ENCODE assay signal across 8 cellular contexts in the genomic region with DNA sequence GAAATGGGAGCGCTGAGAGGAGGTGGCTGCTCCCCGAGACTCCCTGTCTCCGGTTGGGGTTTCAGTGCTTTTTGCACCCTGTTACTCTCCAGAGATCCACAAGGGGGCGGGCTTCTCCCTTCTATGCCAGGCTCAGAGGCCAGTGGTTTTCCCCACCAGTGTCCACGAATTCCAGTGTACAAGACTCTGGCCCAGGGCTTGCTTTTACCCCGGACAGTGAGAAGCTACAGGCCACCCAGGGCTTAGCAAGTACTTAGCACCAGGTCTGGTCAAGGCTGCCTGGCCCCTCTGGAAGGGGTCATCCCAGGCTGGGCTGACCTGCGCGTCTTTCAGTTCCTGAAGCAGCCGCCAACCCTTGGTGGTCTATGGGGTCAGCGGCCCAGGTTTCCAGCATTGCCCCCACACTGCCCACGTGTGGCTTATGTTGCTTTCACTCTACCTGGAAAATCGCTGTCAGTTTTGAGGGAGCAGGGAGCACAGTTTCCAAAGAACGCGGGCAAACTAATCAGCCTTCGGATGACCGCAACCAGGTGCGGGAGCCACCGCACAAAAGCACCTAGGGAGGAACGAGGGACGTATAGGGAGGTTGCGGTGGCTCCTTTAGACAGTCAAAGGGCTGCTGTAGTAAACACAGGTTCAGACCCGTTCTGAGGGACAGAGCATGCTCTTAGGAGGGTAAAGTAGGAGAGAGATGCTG. TPM values are rescaled to one million over a fixed set of nuclear protein-coding genes. Genes with fewer than 3 reads are reported as not detected.
DNase-seq lines count a peak whose midpoint lies in the region; ATAC-seq and TF ChIP-seq lines count a peak whose summit lies in the region.

No MANE protein-coding gene starts in this region.

- no peaks in the 10 kb centered on the region for H3K36me3 ChIP-seq in upper lobe of left lung

- peaks cover 0 to 10% (median 5%) of the 10 kb centered on the region in 4 donors for H3K4me1 ChIP-seq in upper lobe of left lung

- no peak overlapping the region for H3K4me3 Mint-ChIP-seq in activated CD8-positive, alpha-beta memory T cell treated with anti-CD3 and anti-CD28 coated beads, Interleukin-2, amount 10 ng/mL, durations not matched to agents 7 days and 5 days
- peak overlapping the region in 1 of 10 donors; percentile 43 for H3K4me3 Mint-ChIP-seq in naive thymus-derived CD8-positive, alpha-beta T cell

- TF ChIP-seq CTCF in AG09309 (IDR thresholded peaks at IDR 0.05; ENCODE audit: control insufficient read depth, insufficient read depth, low read depth, low read length, missing control alignments) (peak; percentile 87), GM13977 (IDR thresholded peaks at IDR 0.05; ENCODE audit: extremely low read depth, insufficient read depth, missing control alignments) (peak; percentile 78), upper lobe of left lung (IDR thresholded peaks at IDR 0.05) (peak; percentile 71 to 81 (median 78))

- POLR2A ChIA-PET in naive thymus-derived CD8-positive, alpha-beta T cell (lab: Charles Lee), result no interaction called here

- H3K9me3 Mint-ChIP-seq in activated CD8-positive, alpha-beta memory T cell treated with anti-CD3 and anti-CD28 coated beads, Interleukin-2, amount 10 ng/mL, durations not matched to agents 7 days and 5 days (ENCODE audit: low read depth), result no peaks in the 10 kb centered on the region
- no peaks in the 10 kb centered on the region for H3K9me3 Mint-ChIP-seq in naive thymus-derived CD8-positive, alpha-beta T cell

- H3K36me3 Mint-ChIP-seq in activated CD8-positive, alpha-beta memory T cell treated with anti-CD3 and anti-CD28 coated beads, Interleukin-2, amount 10 ng/mL, durations not matched to agents 7 days and 5 days, result no peaks in the 10 kb centered on the region
- no peaks in the 10 kb centered on the region for H3K36me3 Mint-ChIP-seq in naive thymus-derived CD8-positive, alpha-beta T cell

- H3K27me3 ChIP-seq in upper lobe of left lung, result peaks cover 0 to 2% (median 0%) of the 10 kb centered on the region in 4 donors

- ATAC-seq in activated CD8-positive, alpha-beta memory T cell treated with anti-CD3 and anti-CD28 coated beads, Interleukin-2, amount 10 ng/mL, durations not matched to agents 7 days and 5 days, result peak; percentile 64
- ATAC-seq in esophagus mucosa (peak; percentile 69), upper lobe of left lung (ENCODE audit: low FRiP score in 2 of 2) (peak; percentile 82 to 86)
- ATAC-seq in naive thymus-derived CD8-positive, alpha-beta T cell, result peak; percentile 53

- H3K4me3 ChIP-seq in AG09309 (ENCODE audit: control insufficient read depth, low read depth, low read length), result no peak overlapping the region
- H3K4me3 ChIP-seq in upper lobe of left lung, result no peak overlapping the region

- DNase-seq in AG09309 (ENCODE audit: low read depth), result peak; percentile 20
- peak; percentile 86 for DNase-seq in GM13977 (ENCODE audit: low spot score)
- peak; percentile 56 for DNase-seq in NCI-H460 (ENCODE audit: extremely low read depth, low read depth)
- DNase-seq in activated CD8-positive, alpha-beta memory T cell treated with anti-CD3 and anti-CD28 coated beads, Interleukin-2, amount 10 ng/mL, durations not matched to agents 7 days and 5 days, result no peak
- peak in 9 of 10 donors; percentile 30 to 67 (median 46) for DNase-seq in naive thymus-derived CD8-positive, alpha-beta T cell
- DNase-seq in upper lobe of left lung, result peak; percentile 17 to 53
- no peak for DNase-seq in NCI-H187 treated with DMSO at 0.1 percent for 48 hours (lab: John Stamatoyannopoulos, UW)

- H3K27ac Mint-ChIP-seq in activated CD8-positive, alpha-beta memory T cell treated with anti-CD3 and anti-CD28 coated beads, Interleukin-2, amount 10 ng/mL, durations not matched to agents 7 days and 5 days, result no peak overlapping the region
- H3K27ac Mint-ChIP-seq in naive thymus-derived CD8-positive, alpha-beta T cell, result peak overlapping the region in 1 of 10 donors; percentile 69

- no peak overlapping the region for H3K27ac ChIP-seq in upper lobe of left lung

- TF ChIP-seq POLR2A in upper lobe of left lung (IDR thresholded peaks at IDR 0.05), result no peak

- 62 to 67% methylated on average over 13 to 21 of the region's 22 CpGs for WGBS in upper lobe of left lung, 2 donors

- H3K9me3 ChIP-seq in upper lobe of left lung, result no peaks in the 10 kb centered on the region

- in situ Hi-C loops in GM13977 (cut with MboI; ENCODE audit: low pct_unique_long_range_greater_than_20kb, low sequenced_read_pairs, unreplicated experiment), result loop anchor here (25.0 kb wide), 2 partner anchors 207 to 407 kb away; partner anchors contain the start of genes CEP55 and MYOF

- H3K27me3 Mint-ChIP-seq in activated CD8-positive, alpha-beta memory T cell treated with anti-CD3 and anti-CD28 coated beads, Interleukin-2, amount 10 ng/mL, durations not matched to agents 7 days and 5 days, result peaks cover 55% of the 10 kb centered on the region
- peaks cover 25 to 58% (median 41%) of the 10 kb centered on the region in 5 donors for H3K27me3 Mint-ChIP-seq in naive thymus-derived CD8-positive, alpha-beta T cell

- TF ChIP-seq EP300 in upper lobe of left lung (IDR thresholded peaks at IDR 0.05), result no peak

- H3K4me1 Mint-ChIP-seq in activated CD8-positive, alpha-beta memory T cell treated with anti-CD3 and anti-CD28 coated beads, Interleukin-2, amount 10 ng/mL, durations not matched to agents 7 days and 5 days, result peaks cover 7% of the 10 kb centered on the region
- H3K4me1 Mint-ChIP-seq in naive thymus-derived CD8-positive, alpha-beta T cell, result peaks cover 3 to 7% (median 6%) of the 10 kb centered on the region in 4 donors

- CTCF ChIA-PET in activated CD8-positive, alpha-beta memory T cell treated with anti-CD3 and anti-CD28 coated beads, Interleukin-2, amount 10 ng/mL, durations not matched to agents 7 days and 5 days (lab: Charles Lee), result interaction anchor here (1.1 to 2.0 kb wide), 10 partner anchors 9 to 272 kb away, joined by 3 to 8 read pairs (median 5); no protein-coding TSS in a partner anchor

RNA-seq across cellular contexts. Expression of gene CYP26A1, which starts 6.8 kb away (rescaled TPM):
- total RNA-seq in NCI-H460 (2014; rRNA removed; shearing (Covaris generic)), result not detected in 2 replicates
- 0.08 TPM in 1 of 2 replicates, not detected in the other for polyA plus RNA-seq in NCI-H460 (2014; cell fraction: nucleus; rRNA removed)
- not detected for total RNA-seq in activated CD8-positive, alpha-beta memory T cell treated with anti-CD3 and anti-CD28 coated beads, Interleukin-2, amount 10 ng/mL, durations not matched to agents 7 days and 5 days
- total RNA-seq in esophagus mucosa (not detected), upper lobe of left lung (not detected)
- total RNA-seq in naive thymus-derived CD8-positive, alpha-beta T cell, result not detected
- not detected for polyA plus RNA-seq in naive thymus-derived CD8-positive, alpha-beta T cell

RNA-seq across cellular contexts. Expression of gene CYP26C1, which starts 19.9 kb away (rescaled TPM):
- 0.10 and 0.23 TPM in 2 replicates for total RNA-seq in NCI-H460 (2014; rRNA removed; shearing (Covaris generic))
- not detected in 2 replicates for polyA plus RNA-seq in NCI-H460 (2014; cell fraction: nucleus; rRNA removed)
- under 1 TPM; 0.05 to 0.18 TPM for total RNA-seq in activated CD8-positive, alpha-beta memory T cell treated with anti-CD3 and anti-CD28 coated beads, Interleukin-2, amount 10 ng/mL, durations not matched to agents 7 days and 5 days
- total RNA-seq in esophagus mucosa (not detected), upper lobe of left lung (under 1 TPM in 5 of 6 donors, not detected in 1; 0.22 to 0.46 (median 0.37) TPM)
- under 1 TPM; 0.33 to 0.44 TPM for total RNA-seq in naive thymus-derived CD8-positive, alpha-beta T cell
- polyA plus RNA-seq in naive thymus-derived CD8-positive, alpha-beta T cell, result not detected

Comparison
In these comparisons a context has a peak if more than half of its experiments do, and no peak if none do; other contexts are left out.
1. DNase-seq: peak in AG09309 (single experiment), GM13977 (single experiment), NCI-H460 (single experiment), naive thymus-derived CD8-positive, alpha-beta T cell (9 of 10) and upper lobe of left lung (2 of 2); none in activated CD8-positive, alpha-beta memory T cell treated with anti-CD3 and anti-CD28 coated beads, Interleukin-2, amount 10 ng/mL, durations not matched to agents 7 days and 5 days (single experiment) and NCI-H187 treated with DMSO at 0.1 percent for 48 hours (single experiment).
2. Peak in every context shown above with its lines, with median percentiles within 50 percentile points of each other: CTCF ChIP-seq and ATAC-seq.